29 cellular contexts compared by ENCODE assay signal in the genomic region with DNA sequence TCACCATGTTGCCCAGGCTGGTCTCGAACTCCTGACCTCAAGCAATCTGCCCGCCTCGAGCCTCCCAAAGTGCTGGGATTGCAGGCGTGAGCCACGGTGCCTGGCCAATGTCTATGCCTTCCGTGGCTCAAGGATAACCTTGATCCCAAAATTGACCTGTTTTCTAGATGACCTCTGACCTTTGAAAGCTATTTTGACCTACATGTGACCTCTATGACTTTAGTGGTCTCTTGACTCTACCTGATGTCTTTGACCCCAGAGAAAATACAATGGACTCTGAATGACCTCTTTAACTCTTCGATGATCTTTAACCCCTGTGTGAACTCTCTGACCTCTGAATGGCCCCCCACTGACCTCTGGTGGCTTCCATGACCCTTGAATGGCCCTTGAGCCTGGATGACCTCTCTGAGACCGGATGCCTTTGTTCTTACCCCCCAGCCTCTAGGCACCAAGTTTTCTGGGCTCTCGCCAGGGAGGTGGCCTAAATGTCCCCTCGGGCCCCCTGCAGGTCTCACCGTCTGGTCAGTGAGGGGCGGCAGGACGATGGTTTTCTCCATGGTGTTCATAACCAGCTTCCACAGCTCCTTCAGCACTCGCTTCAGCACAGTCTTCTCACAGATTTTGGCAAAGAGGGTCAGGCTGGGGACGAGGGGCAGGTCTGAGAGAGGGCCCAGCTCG.
"Had no signal": no experiment of that assay in that cellular context is flagged by ENCODE, and none has a peak within 500 bp of the region (broad histone marks: within the 10 kb centered on the region; RNA-seq: fewer than 3 reads in every experiment).

No MANE protein-coding gene starts in this region.

- H3K27me3 ChIP-seq: adrenal gland, body of pancreas, SJSA1 had no signal

- H3K36me3 ChIP-seq: adrenal gland, breast epithelium, SJSA1 had no signal

- H3K27ac ChIP-seq: adrenal gland, body of pancreas, breast epithelium, SJSA1 had no signal

- DNase-seq: activated CD4-positive, alpha-beta memory T cell treated with anti-CD3 and anti-CD28 coated beads for 36 hours; activated CD4-positive, alpha-beta T cell treated with anti-CD3 and anti-CD28 coated beads for 4 hours; activated CD4-positive, alpha-beta T cell treated with anti-CD3 and anti-CD28 coated beads, Interleukin-2, amount 50 U/mL, for 1 hour; activated CD4-positive, CD25-positive, alpha-beta regulatory T cell treated with anti-CD3 and anti-CD28 coated beads, Interleukin-2, amount 50 U/mL, for 72 hours; activated CD8-positive, alpha-beta memory T cell treated with anti-CD3 and anti-CD28 coated beads, Interleukin-2, amount 50 U/mL, for 4 hours; activated gamma-delta T cell treated with Interleukin-2 at 50 U/mL for 16 hours; activated naive CD4-positive, alpha-beta T cell treated with anti-CD3 and anti-CD28 coated beads for 36 hours; activated T-cell treated with anti-CD3 and anti-CD28 coated beads for 4 hours; activated T-cell treated with anti-CD3 and anti-CD28 coated beads, Interleukin-2, amount 50 U/mL, for 4 hours; adrenal gland; body of pancreas; caudate nucleus; cerebellar nuclear complex; NCI-H1092 treated with DMSO at 0.1 percent for 48 hours; NCI-H1417; NCI-H146; NCI-H187; NCI-H2029 treated with DMSO at 0.1 percent for 48 hours; NCI-H2107; NCI-H345; NCI-H524 treated with DMSO at 0.1 percent for 48 hours; SHP77 treated with DMSO at 0.1 percent for 48 hours; SK-N-SH had no signal

- H3K9ac ChIP-seq: SK-N-SH had no signal

- FAIRE-seq: astrocyte had no signal

- H3K4me1 ChIP-seq: adrenal gland, body of pancreas, breast epithelium, SJSA1 had no signal

- H3K4me3 ChIP-seq: adrenal gland, body of pancreas, breast epithelium, SJSA1 had no signal

- ATAC-seq: activated naive CD4-positive, alpha-beta T cell treated with anti-CD3 and anti-CD28 coated beads, Interleukin-2, amount 50 U/mL, for 72 hours; activated T-cell treated with anti-CD3 and anti-CD28 coated beads, Interleukin-2, amount 50 U/mL, for 4 hours; body of pancreas; Panc1; WTC11 had no signal

- H3K4me2 ChIP-seq: SK-N-SH had no signal

- H3K9me3 ChIP-seq: adrenal gland, SK-N-SH had no signal
